In genomic region chr12:24304285-24304684, GRCh38 we compare ENCODE assay signal across 2 cellular contexts.
TF ChIP-seq lines count a peak whose summit lies in the region.

No MANE protein-coding gene starts in this region.

TF ChIP-seq in H1, 55 proteins besides CTCF, POLR2A, EP300 and RAD21:
- TF ChIP-seq KDM4A (IDR thresholded peaks at IDR 0.05; ENCODE audit: low read depth, low read length, severe bottlenecking): no peak
- TF ChIP-seq CHD7 (IDR thresholded peaks at IDR 0.05; ENCODE audit: insufficient replicate concordance, low read length): no peak
- no peak for TF ChIP-seq POU5F1 (IDR thresholded peaks at IDR 0.05; ENCODE audit: low read depth, low read length)
- TF ChIP-seq POLR2AphosphoS5 (IDR thresholded peaks at IDR 0.05; ENCODE audit: low read depth, low read length): no peak
- no peak for TF ChIP-seq SIRT6 (IDR thresholded peaks at IDR 0.05; ENCODE audit: low read length)
- TF ChIP-seq TEAD4 (IDR thresholded peaks at IDR 0.05; ENCODE audit: low read depth, low read length): no peak
- no peak for TF ChIP-seq SP2 (IDR thresholded peaks at IDR 0.05; ENCODE audit: low read length)
- TF ChIP-seq SIN3A (conservative IDR thresholded peaks at IDR 0.05 in 1 of 2, IDR thresholded peaks at IDR 0.05 in 1 of 2; ENCODE audit: low read depth in 1 of 2, low read length in 2 of 2): no peak

TF ChIP-seq in neural cell, 6 proteins besides CTCF, POLR2A, EP300 and RAD21:
- peak; percentile 50 for TF ChIP-seq POLR2AphosphoS5 (IDR thresholded peaks at IDR 0.05)
- TF ChIP-seq TAF1 (IDR thresholded peaks at IDR 0.05; ENCODE audit: low read depth): no peak
- peak; percentile 25 for TF ChIP-seq REST (IDR thresholded peaks at IDR 0.05; ENCODE audit: borderline replicate concordance)
